17 cellular contexts compared by ENCODE assay signal in genomic region chr3:60294181-60294580, GRCh38.
DNase-seq lines count a peak whose midpoint lies in the region; ATAC-seq, FAIRE-seq and TF ChIP-seq lines count a peak whose summit lies in the region.
"Had no signal": no experiment of that assay in that cellular context is flagged by ENCODE, and none has a peak within 500 bp of the region (broad histone marks: within the 10 kb centered on the region; RNA-seq: fewer than 3 reads in every experiment).

No MANE protein-coding gene starts in this region.

- no peak for DNase-seq in activated CD8-positive, alpha-beta memory T cell treated with anti-CD3 and anti-CD28 coated beads, Interleukin-2, amount 10 ng/mL, durations not matched to agents 7 days and 5 days
- DNase-seq in activated CD8-positive, alpha-beta memory T cell treated with anti-CD3 and anti-CD28 coated beads for 24 hours = no peak
- peak; percentile 12 for DNase-seq in NCI-H510A (lab: John Stamatoyannopoulos, UW)
- peak; percentile 1 for DNase-seq in epithelial cell of proximal tubule (ENCODE audit: low read depth)
- peak; percentile 10 for DNase-seq in urothelium cell line (ENCODE audit: low spot score)
- DNase-seq in HuH-7.5 (ENCODE audit: low spot score) = no peak
- no peak for DNase-seq in ACHN
- DNase-seq: activated CD8-positive, alpha-beta memory T cell treated with anti-CD3 and anti-CD28 coated beads, Interleukin-2, amount 50 U/mL, for 48 hours; amniotic stem cell; heart right ventricle; left ventricle myocardium inferior; natural killer cell; NCI-H226; small intestine; upper lobe of right lung had no signal

- FAIRE-seq in urothelium cell line (lab: Jason Lieb, UNC) = no peak
- FAIRE-seq: GM18507, small intestine had no signal

- H3K4me3 ChIP-seq in epithelial cell of proximal tubule (ENCODE audit: low read depth, low read length) = no peak overlapping the region
- H3K4me3 ChIP-seq: heart right ventricle, left ventricle myocardium inferior, upper lobe of right lung had no signal

- no peak overlapping the region for H3K4me3 Mint-ChIP-seq in activated CD8-positive, alpha-beta memory T cell treated with anti-CD3 and anti-CD28 coated beads, Interleukin-2, amount 10 ng/mL, durations not matched to agents 7 days and 5 days
- H3K4me3 Mint-ChIP-seq: natural killer cell had no signal

- H3K4me1 Mint-ChIP-seq in activated CD8-positive, alpha-beta memory T cell treated with anti-CD3 and anti-CD28 coated beads, Interleukin-2, amount 10 ng/mL, durations not matched to agents 7 days and 5 days = peaks cover 14% of the 10 kb centered on the region

- H3K27me3 Mint-ChIP-seq in activated CD8-positive, alpha-beta memory T cell treated with anti-CD3 and anti-CD28 coated beads, Interleukin-2, amount 10 ng/mL, durations not matched to agents 7 days and 5 days = no peaks in the 10 kb centered on the region

- no peaks in the 10 kb centered on the region for H3K36me3 Mint-ChIP-seq in activated CD8-positive, alpha-beta memory T cell treated with anti-CD3 and anti-CD28 coated beads, Interleukin-2, amount 10 ng/mL, durations not matched to agents 7 days and 5 days
- H3K36me3 Mint-ChIP-seq: natural killer cell had no signal

- no peak overlapping the region for H3K27ac Mint-ChIP-seq in activated CD8-positive, alpha-beta memory T cell treated with anti-CD3 and anti-CD28 coated beads, Interleukin-2, amount 10 ng/mL, durations not matched to agents 7 days and 5 days
- H3K27ac Mint-ChIP-seq: natural killer cell had no signal

- CTCF ChIA-PET in activated CD8-positive, alpha-beta memory T cell treated with anti-CD3 and anti-CD28 coated beads, Interleukin-2, amount 10 ng/mL, durations not matched to agents 7 days and 5 days (lab: Charles Lee) = no interaction called here

- in situ Hi-C loops in ACHN (cut with HindIII; ENCODE audit: low pct_ligation_motif_present, low pct_unique_long_range_greater_than_20kb, low sequenced_read_pairs) = no loop called here

- peak; percentile 30 for ATAC-seq in activated CD8-positive, alpha-beta memory T cell treated with anti-CD3 and anti-CD28 coated beads, Interleukin-2, amount 10 ng/mL, durations not matched to agents 7 days and 5 days
- ATAC-seq in HG02973 (IDR thresholded peaks at IDR 0.05; ENCODE audit: unreplicated experiment) = no peak
- ATAC-seq: heart right ventricle, natural killer cell, upper lobe of right lung had no signal

- H3K9me3 Mint-ChIP-seq in activated CD8-positive, alpha-beta memory T cell treated with anti-CD3 and anti-CD28 coated beads, Interleukin-2, amount 10 ng/mL, durations not matched to agents 7 days and 5 days (ENCODE audit: low read depth) = peaks cover 2% of the 10 kb centered on the region

- TF ChIP-seq CTCF in epithelial cell of proximal tubule (conservative IDR thresholded peaks at IDR 0.05; ENCODE audit: low read depth, low read length) = no peak

Comparison
In these comparisons a context has a peak if more than half of its experiments do, and no peak if none do; other contexts are left out.
1. DNase-seq: peak in NCI-H510A (single experiment), epithelial cell of proximal tubule (single experiment) and urothelium cell line (single experiment); none in activated CD8-positive, alpha-beta memory T cell treated with anti-CD3 and anti-CD28 coated beads, Interleukin-2, amount 10 ng/mL, durations not matched to agents 7 days and 5 days (single experiment), activated CD8-positive, alpha-beta memory T cell treated with anti-CD3 and anti-CD28 coated beads for 24 hours (single experiment), HuH-7.5 (single experiment) and ACHN (single experiment).